Comparison of ENCODE assay signal across 17 cellular contexts in genomic region chr10:6562221-6562620, GRCh38. TPM values are rescaled to one million over a fixed set of nuclear protein-coding genes. Genes with fewer than 3 reads are reported as not detected.
DNase-seq lines count a peak whose midpoint lies in the region; ATAC-seq and TF ChIP-seq lines count a peak whose summit lies in the region.
"Had no signal": no experiment of that assay in that cellular context is flagged by ENCODE, and none has a peak within 500 bp of the region (broad histone marks: within the 10 kb centered on the region; RNA-seq: fewer than 3 reads in every experiment).

No MANE protein-coding gene starts in this region.

- H3K9me3 Mint-ChIP-seq in CD4-positive, CD25-positive, alpha-beta regulatory T cell, result peaks cover 0 to 3% (median 0%) of the 10 kb centered on the region in 7 donors
- no peaks in the 10 kb centered on the region for H3K9me3 Mint-ChIP-seq in CD8-positive, alpha-beta T cell
- peaks cover 2% of the 10 kb centered on the region for H3K9me3 Mint-ChIP-seq in activated T-helper 17 cell treated with anti-CD3 and anti-CD28 coated beads, Interleukin-2, amount 50 U/mL, for 72 hours
- no peaks in the 10 kb centered on the region for H3K9me3 Mint-ChIP-seq in natural killer cell
- no peaks in the 10 kb centered on the region; the same call in 1 of the 2 replicates for H3K9me3 Mint-ChIP-seq in HFFc6
- H3K9me3 Mint-ChIP-seq: H9 had no signal

- CTCF ChIA-PET in CD8-positive, alpha-beta T cell (lab: Charles Lee), result interaction anchor here (0.9 to 1.9 kb wide), 7 partner anchors 9 to 99 kb away, joined by 3 to 5 read pairs (median 4); no protein-coding TSS in a partner anchor

- no peak for DNase-seq in CD4-positive, CD25-positive, alpha-beta regulatory T cell
- DNase-seq in CD8-positive, alpha-beta T cell, result no peak
- DNase-seq in natural killer cell (no peak), HFFc6 (no peak), MG63 (no peak)
- no peak for DNase-seq in NK-92 treated with Interleukin-12 subunit alpha and Interleukin-12 subunit beta, amount 100 ng/mL, for 24 hours (lab: John Stamatoyannopoulos, UW)
- DNase-seq: activated gamma-delta T cell treated with Interleukin-2 at 50 U/mL for 16 hours, body of pancreas, DMS153, foreskin melanocyte, H9, left lung, mucosa of descending colon, right lobe of liver had no signal

- peaks cover 83% of the 10 kb centered on the region for H3K4me1 ChIP-seq in CD4-positive, CD25-positive, alpha-beta regulatory T cell (ENCODE audit: control insufficient read depth, insufficient read depth, low read length, poor library complexity, severe bottlenecking)
- peaks cover 80% of the 10 kb centered on the region for H3K4me1 ChIP-seq in CD8-positive, alpha-beta T cell (ENCODE audit: insufficient read depth, low read length)
- H3K4me1 ChIP-seq: body of pancreas, right lobe of liver had no signal

- POLR2A ChIA-PET in CD8-positive, alpha-beta T cell (lab: Charles Lee), result interaction anchor here (1.3 to 1.5 kb wide), 3 partner anchors 15 to 24 kb away, joined by 3 to 7 read pairs (median 4); no protein-coding TSS in a partner anchor

- H3K36me3 Mint-ChIP-seq in CD4-positive, CD25-positive, alpha-beta regulatory T cell, result peaks cover 28% of the 10 kb centered on the region
- peaks cover 39% of the 10 kb centered on the region for H3K36me3 Mint-ChIP-seq in CD8-positive, alpha-beta T cell
- peaks cover 68% of the 10 kb centered on the region for H3K36me3 Mint-ChIP-seq in activated T-helper 17 cell treated with anti-CD3 and anti-CD28 coated beads, Interleukin-2, amount 50 U/mL, for 72 hours (ENCODE audit: low read depth)
- H3K36me3 Mint-ChIP-seq in natural killer cell (no peaks in the 10 kb centered on the region), HFFc6 (ENCODE audit: low read depth) (no peaks in the 10 kb centered on the region)

- no peaks in the 10 kb centered on the region for H3K27me3 Mint-ChIP-seq in CD4-positive, CD25-positive, alpha-beta regulatory T cell
- no peaks in the 10 kb centered on the region for H3K27me3 Mint-ChIP-seq in CD8-positive, alpha-beta T cell (ENCODE audit: low read depth)
- no peaks in the 10 kb centered on the region for H3K27me3 Mint-ChIP-seq in activated T-helper 17 cell treated with anti-CD3 and anti-CD28 coated beads, Interleukin-2, amount 50 U/mL, for 72 hours
- H3K27me3 Mint-ChIP-seq in natural killer cell (ENCODE audit: low read depth in 2 of 2) (no peaks in the 10 kb centered on the region), HFFc6 (ENCODE audit: insufficient read depth) (peaks cover 10% of the 10 kb centered on the region)

- H3K27ac Mint-ChIP-seq in CD4-positive, CD25-positive, alpha-beta regulatory T cell, result peak overlapping the region; percentile 43 to 98 (median 48)
- peak overlapping the region; percentile 80 for H3K27ac Mint-ChIP-seq in CD8-positive, alpha-beta T cell
- H3K27ac Mint-ChIP-seq in activated T-helper 17 cell treated with anti-CD3 and anti-CD28 coated beads, Interleukin-2, amount 50 U/mL, for 72 hours, result peak overlapping the region; percentile 83
- H3K27ac Mint-ChIP-seq in natural killer cell (peak overlapping the region; percentile 84 to 95), HFFc6 (no peak overlapping the region)

- no peak for ATAC-seq in CD4-positive, CD25-positive, alpha-beta regulatory T cell (ENCODE audit: low read depth in 2 of 2)
- no peak for ATAC-seq in CD8-positive, alpha-beta T cell
- no peak for ATAC-seq in activated T-helper 17 cell treated with anti-CD3 and anti-CD28 coated beads, Interleukin-2, amount 50 U/mL, for 72 hours (replicated peaks)
- no peak for ATAC-seq in natural killer cell
- ATAC-seq: body of pancreas, mucosa of descending colon had no signal

- peaks cover 59 to 97% (median 90%) of the 10 kb centered on the region in 4 donors for H3K4me1 Mint-ChIP-seq in CD4-positive, CD25-positive, alpha-beta regulatory T cell
- H3K4me1 Mint-ChIP-seq in CD8-positive, alpha-beta T cell (ENCODE audit: low read depth), result peaks cover 91% of the 10 kb centered on the region
- peaks cover 56% of the 10 kb centered on the region for H3K4me1 Mint-ChIP-seq in activated T-helper 17 cell treated with anti-CD3 and anti-CD28 coated beads, Interleukin-2, amount 50 U/mL, for 72 hours
- H3K4me1 Mint-ChIP-seq in natural killer cell (peaks cover 80 to 86% of the 10 kb centered on the region in 2 donors), HFFc6 (ENCODE audit: low read depth) (no peaks in the 10 kb centered on the region)

- H3K9me3 ChIP-seq in CD4-positive, CD25-positive, alpha-beta regulatory T cell (ENCODE audit: control insufficient read depth in 2 of 2, low read length in 2 of 2), result no peaks in the 10 kb centered on the region
- no peaks in the 10 kb centered on the region for H3K9me3 ChIP-seq in CD8-positive, alpha-beta T cell (ENCODE audit: low read length)
- no peaks in the 10 kb centered on the region for H3K9me3 ChIP-seq in MG63
- H3K9me3 ChIP-seq: body of pancreas, left lung, mucosa of descending colon, right lobe of liver had no signal

- intact Hi-C loops in CD8-positive, alpha-beta T cell (cut with DNase I, micrococcal nuclease), result loop anchor here in 1 of 2 experiments (2.0 to 5.0 kb wide), 2 partner anchors 19 to 35 kb away; no protein-coding TSS in a partner anchor
- intact Hi-C loops in natural killer cell (cut with micrococcal nuclease), result loop anchor here (2.0 kb wide), 1 partner anchor 17 kb away; no protein-coding TSS in a partner anchor

- no peaks in the 10 kb centered on the region for H3K27me3 ChIP-seq in CD4-positive, CD25-positive, alpha-beta regulatory T cell (ENCODE audit: control insufficient read depth, insufficient read depth, low read length)
- no peaks in the 10 kb centered on the region for H3K27me3 ChIP-seq in CD8-positive, alpha-beta T cell (ENCODE audit: insufficient read depth, low read length)
- H3K27me3 ChIP-seq in MG63, result peaks cover 19% of the 10 kb centered on the region
- H3K27me3 ChIP-seq: body of pancreas, left lung, right lobe of liver had no signal

- peaks cover 8% of the 10 kb centered on the region for H3K36me3 ChIP-seq in CD4-positive, CD25-positive, alpha-beta regulatory T cell (ENCODE audit: control insufficient read depth, insufficient read depth, low read length)
- no peaks in the 10 kb centered on the region for H3K36me3 ChIP-seq in CD8-positive, alpha-beta T cell (ENCODE audit: insufficient read depth, low read length)
- H3K36me3 ChIP-seq in MG63, result no peaks in the 10 kb centered on the region
- H3K36me3 ChIP-seq: left lung, right lobe of liver had no signal

- H3K4me3 Mint-ChIP-seq in CD4-positive, CD25-positive, alpha-beta regulatory T cell, result peak overlapping the region; percentile 27 to 86 (median 74)
- peak overlapping the region; percentile 9 for H3K4me3 Mint-ChIP-seq in CD8-positive, alpha-beta T cell
- H3K4me3 Mint-ChIP-seq in activated T-helper 17 cell treated with anti-CD3 and anti-CD28 coated beads, Interleukin-2, amount 50 U/mL, for 72 hours, result peak overlapping the region; percentile 82
- H3K4me3 Mint-ChIP-seq in natural killer cell (peak overlapping the region; percentile 65), HFFc6 (no peak overlapping the region)
- H3K4me3 Mint-ChIP-seq: H9 had no signal

- H3K4me3 ChIP-seq in CD4-positive, CD25-positive, alpha-beta regulatory T cell (ENCODE audit: low read depth, low read length), result peak overlapping the region; percentile 70
- no peak overlapping the region for H3K4me3 ChIP-seq in CD8-positive, alpha-beta T cell (ENCODE audit: low read depth, low read length)
- no peak overlapping the region for H3K4me3 ChIP-seq in MG63
- H3K4me3 ChIP-seq: body of pancreas, coronary artery, left lung, mucosa of descending colon, right lobe of liver, SK-N-MC had no signal

- TF ChIP-seq CTCF in CD8-positive, alpha-beta T cell (IDR thresholded peaks at IDR 0.05), result no peak
- TF ChIP-seq CTCF in natural killer cell (IDR thresholded peaks at IDR 0.05) (no peak), HFFc6 (IDR thresholded peaks at IDR 0.05) (no peak)

- H3K27ac ChIP-seq in CD4-positive, CD25-positive, alpha-beta regulatory T cell (ENCODE audit: insufficient read depth, low read length, poor library complexity, severe bottlenecking), result peak overlapping the region; percentile 58
- no peak overlapping the region for H3K27ac ChIP-seq in CD8-positive, alpha-beta T cell (ENCODE audit: low read depth, low read length)
- H3K27ac ChIP-seq: body of pancreas, coronary artery, right lobe of liver, SK-N-MC had no signal

RNA-seq across cellular contexts. Expression of gene PRKCQ, which starts 17.9 kb away (rescaled TPM):
- total RNA-seq in CD4-positive, CD25-positive, alpha-beta regulatory T cell, result 87.3 TPM
- 10 to 100 TPM; 62.4 to 70.3 (median 66.8) TPM for polyA plus RNA-seq in CD4-positive, CD25-positive, alpha-beta regulatory T cell
- 10 to 100 TPM; 26.3 to 26.6 TPM for total RNA-seq in CD8-positive, alpha-beta T cell
- total RNA-seq in activated T-helper 17 cell treated with anti-CD3 and anti-CD28 coated beads, Interleukin-2, amount 50 U/mL, for 72 hours, result 10 to 100 TPM; 35.3 to 37.8 TPM
- 10 to 100 TPM; 46.5 to 69.5 (median 61.3) TPM for total RNA-seq in natural killer cell
- not detected for total RNA-seq in HFFc6 (2021; fragmentation: NEBNext Ultra II Directional; extraction: Animal tissue kit (Norgen Biotek cat#: 25700))
- 0.05 and 0.16 TPM in 2 replicates for total RNA-seq in MG63 (2014; rRNA removed; shearing (Covaris generic); ENCODE audit: low replicate concordance)

Comparison
In these comparisons a context has a peak if more than half of its experiments do, and no peak if none do; other contexts are left out.
1. RNA of gene PRKCQ, which starts 17.9 kb away (total RNA-seq): 87.3 TPM in CD4-positive, CD25-positive, alpha-beta regulatory T cell (single experiment), 46.5 to 69.5 TPM in natural killer cell, 35.3 to 37.8 TPM in activated T-helper 17 cell treated with anti-CD3 and anti-CD28 coated beads, Interleukin-2, amount 50 U/mL, for 72 hours and 26.3 to 26.6 TPM in CD8-positive, alpha-beta T cell; 0.05 to 0.16 TPM in MG63 and not detected in HFFc6; every median in the first group is over 10 times any median in the second.